Comparison of ENCODE assay signal across 16 cellular contexts in the genomic region with DNA sequence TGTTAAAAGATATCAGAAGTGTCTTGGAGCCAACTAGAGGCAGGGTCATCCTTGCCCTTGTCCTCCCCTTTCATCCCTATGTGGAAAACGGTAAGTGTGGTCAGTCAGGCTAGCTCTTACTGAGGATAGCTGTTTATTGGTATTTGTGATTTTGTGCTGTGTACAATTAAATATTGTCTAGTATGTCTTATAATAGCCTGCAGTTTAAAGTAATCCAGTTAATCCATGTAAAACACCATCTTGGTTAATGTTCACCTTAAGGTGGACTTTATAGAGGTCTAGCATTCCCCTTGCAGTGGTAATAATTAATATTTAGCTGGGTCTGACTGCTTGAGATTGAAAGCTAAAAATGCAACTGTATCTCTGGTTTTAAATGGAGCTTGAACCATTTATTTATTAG. TPM values are rescaled to one million over a fixed set of nuclear protein-coding genes. Genes with fewer than 3 reads are reported as not detected.
"Had no signal": no experiment of that assay in that cellular context is flagged by ENCODE, and none has a peak within 500 bp of the region (broad histone marks: within the 10 kb centered on the region; RNA-seq: fewer than 3 reads in every experiment).

No MANE protein-coding gene starts in this region.

- H3K27ac ChIP-seq: colonic mucosa had no signal

- H3K4me3 ChIP-seq: colonic mucosa, lung, suprapubic skin had no signal

- ATAC-seq: left cardiac atrium; naive thymus-derived CD4-positive, alpha-beta T cell; sciatic nerve had no signal

- DNase-seq: activated CD4-positive, alpha-beta T cell treated with anti-CD3 and anti-CD28 coated beads for 1 hour; activated CD4-positive, alpha-beta T cell treated with anti-CD3 and anti-CD28 coated beads, Interleukin-2, amount 50 U/mL, for 48 hours; activated CD8-positive, alpha-beta memory T cell treated with anti-CD3 and anti-CD28 coated beads, Interleukin-2, amount 50 U/mL, for 48 hours; activated naive CD4-positive, alpha-beta T cell treated with Interleukin-2 at 50 U/mL for 16 hours; colonic mucosa; hippocampal formation; left cardiac atrium; naive thymus-derived CD4-positive, alpha-beta T cell; stimulated activated CD4-positive, alpha-beta T cell treated with anti-CD3 and anti-CD28 coated beads, Interleukin-2, amount 100 ng/mL, for 24 hours; stimulated activated naive CD4-positive, alpha-beta T cell had no signal

- H3K4me3 Mint-ChIP-seq: type B pancreatic cell had no signal

- H3K9me3 Mint-ChIP-seq: naive thymus-derived CD4-positive, alpha-beta T cell; type B pancreatic cell had no signal

- H3K27me3 ChIP-seq: colonic mucosa, suprapubic skin had no signal

- H3K27ac Mint-ChIP-seq: progenitor cell of endocrine pancreas, type B pancreatic cell had no signal

- H3K9me3 ChIP-seq: colonic mucosa, suprapubic skin had no signal

- H3K27me3 Mint-ChIP-seq: naive thymus-derived CD4-positive, alpha-beta T cell; progenitor cell of endocrine pancreas; type B pancreatic cell had no signal

- H3K4me1 ChIP-seq: colonic mucosa had no signal

RNA-seq across cellular contexts. Expression of a gene that starts 27.4 kb away (rescaled TPM):
- total RNA-seq: endothelial cell of umbilical vein, progenitor cell of endocrine pancreas had no signal

RNA-seq across cellular contexts. Expression of a gene that starts 38.7 kb away (rescaled TPM):
- total RNA-seq: colonic mucosa had no signal
